In the genomic region with DNA sequence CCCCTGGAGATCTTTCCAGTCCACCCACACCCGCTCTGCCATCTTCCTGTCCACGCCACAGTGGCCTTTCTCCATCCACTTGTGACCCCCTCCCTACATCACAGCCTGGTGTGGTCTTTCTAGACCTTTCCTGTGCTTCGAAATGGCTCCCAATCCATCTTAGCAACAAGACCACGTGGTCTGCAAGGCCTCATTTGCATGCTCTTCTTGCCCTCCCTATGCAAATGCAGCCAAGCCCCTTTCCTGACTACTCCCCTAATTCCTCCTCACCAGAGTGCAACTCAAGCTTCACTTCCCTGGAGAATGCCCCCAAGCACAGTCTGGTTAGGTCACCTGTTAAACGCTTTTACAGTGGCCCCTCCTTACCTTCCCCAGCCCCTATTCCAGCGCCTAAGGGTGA, we compare ENCODE assay signal across 16 cellular contexts. TPM values are rescaled to one million over a fixed set of nuclear protein-coding genes. Genes with fewer than 3 reads are reported as not detected.
DNase-seq lines count a peak whose midpoint lies in the region; ATAC-seq, FAIRE-seq and TF ChIP-seq lines count a peak whose summit lies in the region.
"Had no signal": no experiment of that assay in that cellular context is flagged by ENCODE, and none has a peak within 500 bp of the region (broad histone marks: within the 10 kb centered on the region; RNA-seq: fewer than 3 reads in every experiment).

No MANE protein-coding gene starts in this region.

- H3K27me3 ChIP-seq in GM12878 (replicated peaks in 1 of 2; ENCODE audit: control insufficient read depth in 2 of 2, insufficient read depth in 2 of 2, low read length in 1 of 2) (no peaks in the 10 kb centered on the region), tibial nerve (no peaks in the 10 kb centered on the region)
- H3K27me3 ChIP-seq: breast epithelium, foreskin keratinocyte had no signal

- H3K4me3 ChIP-seq in OCI-LY7 (ENCODE audit: low read depth, low read length, poor library complexity, severe bottlenecking) (no peak overlapping the region), GM12878 (no peak overlapping the region), tibial nerve (no peak overlapping the region)
- H3K4me3 ChIP-seq: breast epithelium had no signal

- WGBS in GM12878 (ENCODE audit: insufficient coverage, insufficient replicate concordance, low lambda C conversion rate, missing lambda C conversion rate): 44% methylated on average over 6 of the region's 6 CpGs
- 67 to 79% methylated on average over 6 of the region's 6 CpGs for WGBS in tibial nerve, 2 donors

- H3K36me3 Mint-ChIP-seq in activated CD8-positive, alpha-beta memory T cell treated with anti-CD3 and anti-CD28 coated beads, Interleukin-2, amount 10 ng/mL, durations not matched to agents 7 days and 5 days: peaks cover 57% of the 10 kb centered on the region
- H3K36me3 Mint-ChIP-seq in progenitor cell of endocrine pancreas (ENCODE audit: insufficient read depth): peaks cover 22% of the 10 kb centered on the region

- RAD21 ChIA-PET in GM12878 (lab: Charles Lee; ENCODE audit: unreplicated experiment): no interaction called here

- TF ChIP-seq RAD21 in GM12878 (IDR thresholded peaks at IDR 0.05; ENCODE audit: insufficient read depth, low read depth, low read length): no peak

- POLR2A ChIA-PET in OCI-LY7 (lab: Charles Lee) (interaction anchor here (0.6 kb wide), 1 partner anchor 52 kb away, joined by 3 read pairs; no protein-coding TSS in a partner anchor), GM12878 (lab: Charles Lee) (interaction anchor here (0.5 kb wide), 1 partner anchor 555 kb away, joined by 3 read pairs; no protein-coding TSS in a partner anchor), HEK293T (lab: Yijun Ruan, JAX) (interaction anchor here (3.5 kb wide), 1 partner anchor 17 kb away, joined by 12 read pairs; no protein-coding TSS in a partner anchor)

- peaks cover 92% of the 10 kb centered on the region for H3K36me3 ChIP-seq in OCI-LY7 (ENCODE audit: insufficient read depth, low read length)
- H3K36me3 ChIP-seq in GM12878 (ENCODE audit: control insufficient read depth in 2 of 2, insufficient read depth in 2 of 2, low read length in 1 of 2): peaks cover 41 to 54% of the 10 kb centered on the region in 2 experiments
- peaks cover 0 to 55% (median 21%) of the 10 kb centered on the region in 3 donors for H3K36me3 ChIP-seq in tibial nerve
- H3K36me3 ChIP-seq: breast epithelium had no signal

- no peak for FAIRE-seq in GM12878 (lab: Jason Lieb, UNC)

- DNase-seq in activated CD8-positive, alpha-beta memory T cell treated with anti-CD3 and anti-CD28 coated beads, Interleukin-2, amount 10 ng/mL, durations not matched to agents 7 days and 5 days: no peak
- no peak for DNase-seq in activated CD8-positive, alpha-beta memory T cell treated with anti-CD3 and anti-CD28 coated beads for 24 hours
- DNase-seq in OCI-LY7 (ENCODE audit: low spot score) (no peak), GM12878 (ENCODE audit: low read depth, low spot score) (no peak), progenitor cell of endocrine pancreas (ENCODE audit: low spot score, unreplicated experiment) (no peak), HEK293T (ENCODE audit: extremely low spot score) (no peak), tibial nerve (ENCODE audit: low spot score in 2 of 2) (no peak)
- DNase-seq: effector CD8-positive, alpha-beta T cell; foreskin keratinocyte; H7; mesenchymal stem cell; NCI-H1436; stimulated activated naive CD4-positive, alpha-beta T cell had no signal

- TF ChIP-seq POLR2A in GM12878 (IDR thresholded peaks at IDR 0.05; ENCODE audit: low read depth, low read length): no peak
- TF ChIP-seq POLR2A in tibial nerve (IDR thresholded peaks at IDR 0.05): no peak

- no peaks in the 10 kb centered on the region for H3K9me2 ChIP-seq in OCI-LY7 (ENCODE audit: insufficient read depth, low read length)

- H3K27ac Mint-ChIP-seq in activated CD8-positive, alpha-beta memory T cell treated with anti-CD3 and anti-CD28 coated beads, Interleukin-2, amount 10 ng/mL, durations not matched to agents 7 days and 5 days: peak overlapping the region; percentile 47
- peak overlapping the region; percentile 81 for H3K27ac Mint-ChIP-seq in progenitor cell of endocrine pancreas

- in situ Hi-C loops in GM12878 (cut with MboI): no loop called here

- TF ChIP-seq EP300 in GM12878 (IDR thresholded peaks at IDR 0.05; ENCODE audit: borderline replicate concordance in 1 of 2, control insufficient read depth in 1 of 2, low read depth in 2 of 2, low read length in 2 of 2): no peak
- TF ChIP-seq EP300 in tibial nerve (IDR thresholded peaks at IDR 0.05): no peak

- H4K20me1 ChIP-seq in OCI-LY7 (ENCODE audit: insufficient read depth, low read length) (peaks cover 22% of the 10 kb centered on the region), GM12878 (ENCODE audit: control insufficient read depth, insufficient read depth) (peaks cover 11% of the 10 kb centered on the region)

- H3K27ac ChIP-seq in OCI-LY7 (ENCODE audit: low read depth, low read length, poor library complexity, severe bottlenecking) (no peak overlapping the region), GM12878 (ENCODE audit: control insufficient read depth, insufficient read depth) (no peak overlapping the region), tibial nerve (peak overlapping the region in 2 of 4 donors; percentile 89 to 92)
- H3K27ac ChIP-seq: foreskin keratinocyte had no signal

- TF ChIP-seq CTCF in OCI-LY7 (conservative IDR thresholded peaks at IDR 0.05; ENCODE audit: low read length): no peak
- TF ChIP-seq CTCF in GM12878 (IDR thresholded peaks at IDR 0.05 in 2 of 3, conservative IDR thresholded peaks at IDR 0.05 in 1 of 3; ENCODE audit: control insufficient read depth in 2 of 3, extremely low read depth in 1 of 3, insufficient read depth in 1 of 3, low read depth in 3 of 3, low read length in 3 of 3): no peak
- no peak for TF ChIP-seq CTCF in progenitor cell of endocrine pancreas (IDR thresholded peaks at IDR 0.05; ENCODE audit: unreplicated experiment)
- no peak for TF ChIP-seq CTCF in tibial nerve (IDR thresholded peaks at IDR 0.05)

- H3K9ac ChIP-seq in GM12878 (ENCODE audit: control insufficient read depth, insufficient read depth, low read length): no peak overlapping the region

- H3K4me2 ChIP-seq in OCI-LY7 (ENCODE audit: low read length) (peak overlapping the region; percentile 10; the same call in 1 of the 2 replicates), GM12878 (ENCODE audit: control insufficient read depth, insufficient read depth) (peak overlapping the region; percentile 96)

- peaks cover 43% of the 10 kb centered on the region for H3K79me2 ChIP-seq in OCI-LY7 (ENCODE audit: insufficient read depth, low read depth, low read length)
- H3K79me2 ChIP-seq in GM12878 (ENCODE audit: control insufficient read depth, insufficient read depth, low read length): peaks cover 75% of the 10 kb centered on the region

- SMC1A ChIA-PET in GM12878 (lab: Charles Lee; ENCODE audit: uncharacterized antibody, unreplicated experiment): interaction anchor here (3.4 kb wide), 1 partner anchor 17 kb away, joined by 15 read pairs; no protein-coding TSS in a partner anchor

- no peak for ATAC-seq in activated CD8-positive, alpha-beta memory T cell treated with anti-CD3 and anti-CD28 coated beads, Interleukin-2, amount 10 ng/mL, durations not matched to agents 7 days and 5 days
- ATAC-seq in GM12878 (no peak), GM21390 (IDR thresholded peaks at IDR 0.05; ENCODE audit: unreplicated experiment) (no peak)
- ATAC-seq: foreskin keratinocyte had no signal

- H3K9me3 ChIP-seq in OCI-LY7 (ENCODE audit: low read length) (no peaks in the 10 kb centered on the region), GM12878 (replicated peaks; ENCODE audit: control insufficient read depth, insufficient read depth, low read length) (no peaks in the 10 kb centered on the region), tibial nerve (no peaks in the 10 kb centered on the region)
- H3K9me3 ChIP-seq: breast epithelium had no signal

- intact Hi-C loops in OCI-LY7 (cut with micrococcal nuclease; ENCODE audit: unreplicated experiment) (no loop called here), GM12878 (cut with micrococcal nuclease; ENCODE audit: unreplicated experiment) (no loop called here)

- H3K9me3 Mint-ChIP-seq in activated CD8-positive, alpha-beta memory T cell treated with anti-CD3 and anti-CD28 coated beads, Interleukin-2, amount 10 ng/mL, durations not matched to agents 7 days and 5 days (ENCODE audit: low read depth): no peaks in the 10 kb centered on the region
- no peaks in the 10 kb centered on the region for H3K9me3 Mint-ChIP-seq in progenitor cell of endocrine pancreas (ENCODE audit: low read depth)

- BruUV-seq in OCI-LY7 (replicated peaks; lab: Mats Ljungman, UMichigan): no TSS peak
- BruUV-seq in GM12878 (replicated peaks; lab: Mats Ljungman, UMichigan): no TSS peak

- CTCF ChIA-PET in activated CD8-positive, alpha-beta memory T cell treated with anti-CD3 and anti-CD28 coated beads, Interleukin-2, amount 10 ng/mL, durations not matched to agents 7 days and 5 days (lab: Charles Lee): interaction anchor here (0.8 to 2.4 kb wide), 4 partner anchors 10 to 56 kb away, joined by 3 to 5 read pairs (median 4); partner anchors contain the start of gene SAMD14
- CTCF ChIA-PET in OCI-LY7 (lab: Charles Lee; ENCODE audit: unreplicated experiment): interaction anchor here (0.6 kb wide), 1 partner anchor 14 kb away, joined by 11 read pairs; no protein-coding TSS in a partner anchor
- CTCF ChIA-PET in GM12878 (lab: Yijun Ruan, JAX): interaction anchor here (0.8 to 9.3 kb wide), 4 partner anchors 8 to 50 kb away, joined by 3 to 99 read pairs (median 12); partner anchors contain the start of gene PDK2
- CTCF ChIA-PET in HEK293T (lab: Yijun Ruan, JAX): interaction anchor here (1.1 kb wide), 2 partner anchors 17 to 35 kb away, joined by 3 to 5 read pairs; no protein-coding TSS in a partner anchor

- H3K4me3 Mint-ChIP-seq in activated CD8-positive, alpha-beta memory T cell treated with anti-CD3 and anti-CD28 coated beads, Interleukin-2, amount 10 ng/mL, durations not matched to agents 7 days and 5 days: no peak overlapping the region
- no peak overlapping the region for H3K4me3 Mint-ChIP-seq in progenitor cell of endocrine pancreas (ENCODE audit: low read depth)

- H3K4me1 Mint-ChIP-seq in activated CD8-positive, alpha-beta memory T cell treated with anti-CD3 and anti-CD28 coated beads, Interleukin-2, amount 10 ng/mL, durations not matched to agents 7 days and 5 days: peaks cover 69% of the 10 kb centered on the region
- H3K4me1 Mint-ChIP-seq in progenitor cell of endocrine pancreas (ENCODE audit: low read depth): peaks cover 16% of the 10 kb centered on the region

- H3K4me1 ChIP-seq in OCI-LY7 (ENCODE audit: insufficient read depth, low read length, poor library complexity, severe bottlenecking): peaks cover 48% of the 10 kb centered on the region
- H3K4me1 ChIP-seq in GM12878 (ENCODE audit: control insufficient read depth, insufficient read depth, low read length): peaks cover 57% of the 10 kb centered on the region
- H3K4me1 ChIP-seq in tibial nerve: peaks cover 0 to 68% (median 48%) of the 10 kb centered on the region in 4 donors

- H2AFZ ChIP-seq in OCI-LY7 (ENCODE audit: low read length) (no peak overlapping the region), GM12878 (ENCODE audit: control insufficient read depth, low read depth, low read length) (no peak overlapping the region)

- H3K27me3 Mint-ChIP-seq in activated CD8-positive, alpha-beta memory T cell treated with anti-CD3 and anti-CD28 coated beads, Interleukin-2, amount 10 ng/mL, durations not matched to agents 7 days and 5 days: no peaks in the 10 kb centered on the region
- no peaks in the 10 kb centered on the region for H3K27me3 Mint-ChIP-seq in progenitor cell of endocrine pancreas

RNA-seq across cellular contexts. Expression of gene PPP1R9B, which starts 6.1 kb away (rescaled TPM):
- 100 to 1,000 TPM; 108 to 121 TPM for total RNA-seq in activated CD8-positive, alpha-beta memory T cell treated with anti-CD3 and anti-CD28 coated beads, Interleukin-2, amount 10 ng/mL, durations not matched to agents 7 days and 5 days
- total RNA-seq in OCI-LY7 (2014; rRNA removed; shearing (Covaris generic)): 45.3 and 73.2 TPM in 2 replicates
- total RNA-seq in OCI-LY7 (2022) (73.9 and 87.0 TPM in 2 replicates), GM12878 (2014; rRNA removed) (59.9 and 62.9 TPM in 2 replicates), GM12878 (2014; rRNA removed; fragmentation: Illumina TruSeq; extraction: Trizol) (35.9 and 39.6 TPM in 2 replicates), GM12878 (2021) (103 and 107 TPM in 2 replicates), progenitor cell of endocrine pancreas (34.3 and 35.7 TPM in 2 replicates), tibial nerve (10 to 100 TPM; 28.4 to 54.9 (median 36.9) TPM)
- total RNA-seq in GM12878 (2013; cell fraction: nucleolus; rRNA removed): 55.7 and 68.4 TPM in 2 replicates
- polyA plus RNA-seq in GM12878 (2011; ENCODE audit: low read depth): 21.7 TPM
- polyA plus RNA-seq in GM12878 (2011; rRNA removed) (30.2 and 44.4 TPM in 2 replicates), GM12878 (2014; fragmentation: Illumina TruSeq; extraction: Trizol) (17.9 and 35.4 TPM in 2 replicates), GM12878 (2014; fragmentation: Nextera tagmentation; extraction: Ambion mirVana) (under 1 TPM; 0.20 to 0.45 TPM), GM12878 (2014; rRNA removed) (52.0 and 58.7 TPM in 2 replicates), GM12878 (2016; fragmentation: Nextera tagmentation; extraction: Ambion mirVana) (1 to 10 TPM; 1.8 to 2.3 TPM)
- 39.3 and 43.6 TPM in 2 replicates for polyA plus RNA-seq in GM12878 (2011; cell fraction: cytosol; rRNA removed)
- 75.0 and 144 TPM in 2 replicates for polyA plus RNA-seq in GM12878 (2011; cell fraction: nucleus; rRNA removed)
- polyA plus RNA-seq in GM12878 (2012): 54.8 and 64.1 TPM in 2 replicates
- 38.4 and 59.7 TPM in 2 replicates for polyA minus RNA-seq in GM12878 (2011; rRNA and poly(A)+ RNA removed)
- 36.3 and 36.8 TPM in 2 replicates for polyA minus RNA-seq in GM12878 (2011; cell fraction: cytosol; rRNA and poly(A)+ RNA removed)
- 12.3 and 46.2 TPM in 2 replicates for polyA minus RNA-seq in GM12878 (2011; cell fraction: nucleus; rRNA and poly(A)+ RNA removed)

RNA-seq across cellular contexts. Expression of gene SAMD14, which starts 14.4 kb away (rescaled TPM):
- total RNA-seq in activated CD8-positive, alpha-beta memory T cell treated with anti-CD3 and anti-CD28 coated beads, Interleukin-2, amount 10 ng/mL, durations not matched to agents 7 days and 5 days: 1 to 10 TPM in 1 of 2 experiments, under 1 TPM in 1; 0.35 to 1.1 TPM
- not detected in 2 replicates for total RNA-seq in OCI-LY7 (2014; rRNA removed; shearing (Covaris generic))
- total RNA-seq in OCI-LY7 (2022) (0.13 and 0.59 TPM in 2 replicates), GM12878 (2014; rRNA removed) (0.17 and 0.22 TPM in 2 replicates), GM12878 (2014; rRNA removed; fragmentation: Illumina TruSeq; extraction: Trizol) (0.22 and 0.74 TPM in 2 replicates), GM12878 (2021) (1.3 and 1.7 TPM in 2 replicates), progenitor cell of endocrine pancreas (6.0 and 7.7 TPM in 2 replicates), tibial nerve (1 to 10 TPM in 2 of 4 donors, under 1 TPM in 2; 0.63 to 1.5 (median 1.1) TPM)
- 2.6 and 4.3 TPM in 2 replicates for total RNA-seq in GM12878 (2013; cell fraction: nucleolus; rRNA removed)
- polyA plus RNA-seq in GM12878 (2011; ENCODE audit: low read depth): 0.58 TPM
- polyA plus RNA-seq in GM12878 (2011; rRNA removed) (0.32 and 1.3 TPM in 2 replicates), GM12878 (2014; fragmentation: Illumina TruSeq; extraction: Trizol) (0.19 and 0.25 TPM in 2 replicates), GM12878 (2014; fragmentation: Nextera tagmentation; extraction: Ambion mirVana) (not detected), GM12878 (2014; rRNA removed) (0.51 and 1.4 TPM in 2 replicates), GM12878 (2016; fragmentation: Nextera tagmentation; extraction: Ambion mirVana) (under 1 TPM in 1 of 2 experiments, not detected in 1; 0.06 TPM)
- 0.51 and 1.2 TPM in 2 replicates for polyA plus RNA-seq in GM12878 (2011; cell fraction: cytosol; rRNA removed)
- polyA plus RNA-seq in GM12878 (2011; cell fraction: nucleus; rRNA removed): 8.0 and 8.3 TPM in 2 replicates
- 0.45 and 0.66 TPM in 2 replicates for polyA plus RNA-seq in GM12878 (2012)
- 0.59 and 2.0 TPM in 2 replicates for polyA minus RNA-seq in GM12878 (2011; rRNA and poly(A)+ RNA removed)
- 0.73 TPM in 1 of 2 replicates, not detected in the other for polyA minus RNA-seq in GM12878 (2011; cell fraction: cytosol; rRNA and poly(A)+ RNA removed)
- polyA minus RNA-seq in GM12878 (2011; cell fraction: nucleus; rRNA and poly(A)+ RNA removed): 1.1 and 1.8 TPM in 2 replicates

RNA-seq across cellular contexts. Expression of gene SGCA, which starts 21.5 kb away (rescaled TPM):
- under 1 TPM in 1 of 2 experiments, not detected in 1; 0.23 TPM for total RNA-seq in activated CD8-positive, alpha-beta memory T cell treated with anti-CD3 and anti-CD28 coated beads, Interleukin-2, amount 10 ng/mL, durations not matched to agents 7 days and 5 days
- 0.57 TPM in 1 of 2 replicates, not detected in the other for total RNA-seq in OCI-LY7 (2014; rRNA removed; shearing (Covaris generic))
- 1.1 TPM in 1 of 2 replicates, not detected in the other for total RNA-seq in OCI-LY7 (2022)
- 1.9 and 2.9 TPM in 2 replicates for total RNA-seq in GM12878 (2013; cell fraction: nucleolus; rRNA removed)
- 0.11 and 0.68 TPM in 2 replicates for total RNA-seq in GM12878 (2014; rRNA removed)
- 0.27 TPM in 1 of 2 replicates, not detected in the other for total RNA-seq in GM12878 (2014; rRNA removed; fragmentation: Illumina TruSeq; extraction: Trizol)
- 0.51 and 0.56 TPM in 2 replicates for total RNA-seq in GM12878 (2021)
- polyA plus RNA-seq in GM12878 (2011; ENCODE audit: low read depth): 0.52 TPM
- polyA plus RNA-seq in GM12878 (2011; rRNA removed): 0.24 and 0.81 TPM in 2 replicates
- 0.54 and 1.2 TPM in 2 replicates for polyA plus RNA-seq in GM12878 (2011; cell fraction: cytosol; rRNA removed)
- 3.6 and 4.5 TPM in 2 replicates for polyA plus RNA-seq in GM12878 (2011; cell fraction: nucleus; rRNA removed)
- polyA plus RNA-seq in GM12878 (2012): 1.2 and 1.9 TPM in 2 replicates
- 0.24 TPM in 1 of 2 replicates, not detected in the other for polyA plus RNA-seq in GM12878 (2014; fragmentation: Illumina TruSeq; extraction: Trizol)
- polyA plus RNA-seq in GM12878 (2014; fragmentation: Nextera tagmentation; extraction: Ambion mirVana): under 1 TPM in 1 of 2 experiments, not detected in 1; 0.13 TPM
- polyA plus RNA-seq in GM12878 (2014; rRNA removed): 0.25 and 2.2 TPM in 2 replicates
- polyA plus RNA-seq in GM12878 (2016; fragmentation: Nextera tagmentation; extraction: Ambion mirVana): under 1 TPM in 1 of 2 experiments, not detected in 1; 0.50 TPM
- polyA minus RNA-seq in GM12878 (2011; rRNA and poly(A)+ RNA removed): 0.29 and 1.1 TPM in 2 replicates
- not detected in 2 replicates for polyA minus RNA-seq in GM12878 (2011; cell fraction: cytosol; rRNA and poly(A)+ RNA removed)
- polyA minus RNA-seq in GM12878 (2011; cell fraction: nucleus; rRNA and poly(A)+ RNA removed): 0.36 TPM in 1 of 2 replicates, not detected in the other
- not detected in 2 replicates for total RNA-seq in progenitor cell of endocrine pancreas
- 1 to 10 TPM; 1.8 to 7.8 (median 4.9) TPM for total RNA-seq in tibial nerve
- total RNA-seq: A673, foreskin keratinocyte had no signal
- polyA plus RNA-seq: foreskin keratinocyte had no signal

RNA-seq across cellular contexts. Expression of gene PDK2, which starts 49.2 kb away (rescaled TPM):
- 10 to 100 TPM; 13.6 to 20.9 TPM for total RNA-seq in activated CD8-positive, alpha-beta memory T cell treated with anti-CD3 and anti-CD28 coated beads, Interleukin-2, amount 10 ng/mL, durations not matched to agents 7 days and 5 days
- total RNA-seq in OCI-LY7 (2014; rRNA removed; shearing (Covaris generic)): 10.4 and 21.8 TPM in 2 replicates
- 27.7 and 30.1 TPM in 2 replicates for total RNA-seq in OCI-LY7 (2022)
- 16.9 and 18.0 TPM in 2 replicates for total RNA-seq in GM12878 (2013; cell fraction: nucleolus; rRNA removed)
- 9.7 and 12.3 TPM in 2 replicates for total RNA-seq in GM12878 (2014; rRNA removed)
- 6.5 and 8.6 TPM in 2 replicates for total RNA-seq in GM12878 (2014; rRNA removed; fragmentation: Illumina TruSeq; extraction: Trizol)
- 14.2 and 16.1 TPM in 2 replicates for total RNA-seq in GM12878 (2021)
- polyA plus RNA-seq in GM12878 (2011; ENCODE audit: low read depth): 4.5 TPM
- 8.8 and 22.6 TPM in 2 replicates for polyA plus RNA-seq in GM12878 (2011; rRNA removed)
- polyA plus RNA-seq in GM12878 (2011; cell fraction: cytosol; rRNA removed): 33.3 and 38.8 TPM in 2 replicates
- polyA plus RNA-seq in GM12878 (2011; cell fraction: nucleus; rRNA removed): 92.2 and 108 TPM in 2 replicates
- polyA plus RNA-seq in GM12878 (2012): 9.1 and 10.7 TPM in 2 replicates
- 9.8 and 12.3 TPM in 2 replicates for polyA plus RNA-seq in GM12878 (2014; fragmentation: Illumina TruSeq; extraction: Trizol)
- polyA plus RNA-seq in GM12878 (2014; fragmentation: Nextera tagmentation; extraction: Ambion mirVana): 1 to 10 TPM in 1 of 2 experiments, under 1 TPM in 1; 0.98 to 1.2 TPM
- polyA plus RNA-seq in GM12878 (2014; rRNA removed): 9.6 and 16.0 TPM in 2 replicates
- 10 to 100 TPM; 17.5 to 20.2 TPM for polyA plus RNA-seq in GM12878 (2016; fragmentation: Nextera tagmentation; extraction: Ambion mirVana)
- polyA minus RNA-seq in GM12878 (2011; rRNA and poly(A)+ RNA removed): 22.7 and 37.5 TPM in 2 replicates
- 9.5 and 15.8 TPM in 2 replicates for polyA minus RNA-seq in GM12878 (2011; cell fraction: cytosol; rRNA and poly(A)+ RNA removed)
- 16.0 and 35.1 TPM in 2 replicates for polyA minus RNA-seq in GM12878 (2011; cell fraction: nucleus; rRNA and poly(A)+ RNA removed)
- total RNA-seq in progenitor cell of endocrine pancreas: 35.7 and 37.1 TPM in 2 replicates
- 10 to 100 TPM; 37.9 to 77.7 (median 49.8) TPM for total RNA-seq in tibial nerve

RNA-seq across cellular contexts. Expression of gene COL1A1, which starts 57.1 kb away (rescaled TPM):
- 1 to 10 TPM in 1 of 2 experiments, under 1 TPM in 1; 0.67 to 1.6 TPM for total RNA-seq in activated CD8-positive, alpha-beta memory T cell treated with anti-CD3 and anti-CD28 coated beads, Interleukin-2, amount 10 ng/mL, durations not matched to agents 7 days and 5 days
- not detected in 2 replicates for total RNA-seq in OCI-LY7 (2014; rRNA removed; shearing (Covaris generic))
- total RNA-seq in OCI-LY7 (2022): not detected in 2 replicates
- 43.7 and 49.7 TPM in 2 replicates for total RNA-seq in GM12878 (2013; cell fraction: nucleolus; rRNA removed)
- total RNA-seq in GM12878 (2014; rRNA removed): 0.79 and 1.1 TPM in 2 replicates
- 0.55 and 1.2 TPM in 2 replicates for total RNA-seq in GM12878 (2014; rRNA removed; fragmentation: Illumina TruSeq; extraction: Trizol)
- 6.1 and 7.7 TPM in 2 replicates for total RNA-seq in GM12878 (2021)
- polyA plus RNA-seq in GM12878 (2011; ENCODE audit: low read depth): 1.5 TPM
- polyA plus RNA-seq in GM12878 (2011; rRNA removed): 1.9 and 2.9 TPM in 2 replicates
- polyA plus RNA-seq in GM12878 (2011; cell fraction: cytosol; rRNA removed): 2.8 TPM in 2 replicates
- 67.6 and 84.9 TPM in 2 replicates for polyA plus RNA-seq in GM12878 (2011; cell fraction: nucleus; rRNA removed)
- 2.7 and 4.3 TPM in 2 replicates for polyA plus RNA-seq in GM12878 (2012)
- 0.54 and 1.9 TPM in 2 replicates for polyA plus RNA-seq in GM12878 (2014; fragmentation: Illumina TruSeq; extraction: Trizol)
- polyA plus RNA-seq in GM12878 (2014; fragmentation: Nextera tagmentation; extraction: Ambion mirVana): under 1 TPM; 0.18 to 0.32 TPM
- polyA plus RNA-seq in GM12878 (2014; rRNA removed): 3.5 and 3.9 TPM in 2 replicates
- polyA plus RNA-seq in GM12878 (2016; fragmentation: Nextera tagmentation; extraction: Ambion mirVana): 1 to 10 TPM; 2.7 to 4.3 TPM
- 4.6 and 8.9 TPM in 2 replicates for polyA minus RNA-seq in GM12878 (2011; rRNA and poly(A)+ RNA removed)
- 2.3 and 2.5 TPM in 2 replicates for polyA minus RNA-seq in GM12878 (2011; cell fraction: cytosol; rRNA and poly(A)+ RNA removed)
- polyA minus RNA-seq in GM12878 (2011; cell fraction: nucleus; rRNA and poly(A)+ RNA removed): 24.8 and 32.3 TPM in 2 replicates
- 26.7 and 38.4 TPM in 2 replicates for total RNA-seq in progenitor cell of endocrine pancreas
- 100 to 1,000 TPM in 1 of 4 donors, 10 to 100 TPM in 3; 31.5 to 185 (median 73.0) TPM for total RNA-seq in tibial nerve
